9 cellular contexts compared by ENCODE assay signal in the genomic region with DNA sequence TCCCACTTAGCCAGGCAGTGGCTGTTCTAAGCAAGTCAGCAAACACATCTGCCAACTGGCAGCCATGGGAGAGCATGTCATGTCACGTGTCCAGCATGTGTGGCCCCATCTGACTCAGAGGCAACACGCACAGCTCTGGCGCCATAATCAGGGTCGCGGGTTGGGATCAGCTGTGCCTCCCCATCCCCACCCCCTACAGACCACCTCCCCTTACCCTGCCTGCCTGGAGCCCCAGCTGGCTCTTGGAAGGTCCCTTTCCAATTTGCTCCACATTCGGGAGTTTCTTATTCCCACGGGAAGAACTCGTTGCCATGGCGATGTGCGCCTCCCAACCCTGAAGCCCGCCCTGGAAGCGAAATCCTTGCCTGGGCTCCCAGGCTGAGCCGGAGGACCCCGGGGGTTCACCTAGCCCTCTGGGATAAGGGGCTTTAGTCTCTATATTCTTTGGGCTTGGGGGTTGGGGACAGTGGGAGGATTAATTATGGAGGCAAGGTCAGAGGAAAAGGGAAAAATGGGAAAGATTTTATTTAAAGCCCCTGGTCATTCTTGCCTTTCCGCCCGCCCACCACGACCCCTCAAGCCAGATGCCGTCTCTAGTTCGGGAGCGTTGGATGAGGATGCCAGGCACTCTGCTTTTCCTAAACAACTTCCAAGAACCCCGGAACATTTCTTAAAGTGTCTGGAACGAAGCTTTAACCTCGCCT.
DNase-seq lines count a peak whose midpoint lies in the region; ATAC-seq and TF ChIP-seq lines count a peak whose summit lies in the region.
"Had no signal": no experiment of that assay in that cellular context is flagged by ENCODE, and none has a peak within 500 bp of the region (broad histone marks: within the 10 kb centered on the region; RNA-seq: fewer than 3 reads in every experiment).

No MANE protein-coding gene starts in this region.

- TF ChIP-seq CTCF in MCF 10A (IDR thresholded peaks at IDR 0.05; ENCODE audit: unreplicated experiment) (no peak), retinal pigment epithelial cell (conservative IDR thresholded peaks at IDR 0.05; ENCODE audit: low read depth, low read length) (no peak)

- H3K9me3 Mint-ChIP-seq in MCF 10A (ENCODE audit: unreplicated experiment) = no peaks in the 10 kb centered on the region

- H3K36me3 Mint-ChIP-seq in MCF 10A (ENCODE audit: insufficient read depth, unreplicated experiment) = no peaks in the 10 kb centered on the region
- H3K36me3 Mint-ChIP-seq: CD4-positive, CD25-positive, alpha-beta regulatory T cell had no signal

- peaks cover 12% of the 10 kb centered on the region for H3K4me1 Mint-ChIP-seq in MCF 10A (ENCODE audit: insufficient read depth, unreplicated experiment)

- peak overlapping the region; percentile 74 for H3K4me3 ChIP-seq in retinal pigment epithelial cell (ENCODE audit: low read length)

- peak overlapping the region; percentile 73 for H3K4me3 Mint-ChIP-seq in MCF 10A (ENCODE audit: unreplicated experiment)

- DNase-seq in NCI-H1417 (lab: John Stamatoyannopoulos, UW) (peak; percentile 68 to 81 (median 71)), NCI-H1417 treated with DMSO at 0.1 percent for 48 hours (lab: John Stamatoyannopoulos, UW) (no peak), NCI-H1930 (lab: John Stamatoyannopoulos, UW) (peak; percentile 1 to 11), MCF 10A (ENCODE audit: unreplicated experiment) (peak; percentile 74), iPS-NIHi11 (ENCODE audit: low spot score) (peak; percentile 70), retinal pigment epithelial cell (ENCODE audit: low read depth) (peak; percentile 36)

- H3K27ac Mint-ChIP-seq in MCF 10A (ENCODE audit: low read depth, unreplicated experiment) = peak overlapping the region; percentile 29
- H3K27ac Mint-ChIP-seq: CD4-positive, CD25-positive, alpha-beta regulatory T cell had no signal

- ATAC-seq in HG03565 (IDR thresholded peaks at IDR 0.05; ENCODE audit: unreplicated experiment) (no peak), GM21576 (IDR thresholded peaks at IDR 0.05; ENCODE audit: unreplicated experiment) (no peak)

- POLR2A ChIA-PET in MCF 10A (lab: Yijun Ruan, JAX) = interaction anchor here (0.7 kb wide), 2 partner anchors 19 to 201 kb away, joined by 3 to 4 read pairs; no protein-coding TSS in a partner anchor

- H3K27me3 Mint-ChIP-seq in MCF 10A (ENCODE audit: insufficient read depth, unreplicated experiment) = no peaks in the 10 kb centered on the region

- no TSS peak for BruUV-seq in MCF 10A (replicated peaks; lab: Mats Ljungman, UMichigan)

- intact Hi-C loops in MCF 10A (cut with micrococcal nuclease) = no loop called here

- CTCF ChIA-PET in MCF 10A (lab: Yijun Ruan, JAX) = interaction anchor here (0.6 to 0.7 kb wide), 2 partner anchors 75 to 282 kb away, joined by 3 to 4 read pairs; no protein-coding TSS in a partner anchor
